In the genomic region with DNA sequence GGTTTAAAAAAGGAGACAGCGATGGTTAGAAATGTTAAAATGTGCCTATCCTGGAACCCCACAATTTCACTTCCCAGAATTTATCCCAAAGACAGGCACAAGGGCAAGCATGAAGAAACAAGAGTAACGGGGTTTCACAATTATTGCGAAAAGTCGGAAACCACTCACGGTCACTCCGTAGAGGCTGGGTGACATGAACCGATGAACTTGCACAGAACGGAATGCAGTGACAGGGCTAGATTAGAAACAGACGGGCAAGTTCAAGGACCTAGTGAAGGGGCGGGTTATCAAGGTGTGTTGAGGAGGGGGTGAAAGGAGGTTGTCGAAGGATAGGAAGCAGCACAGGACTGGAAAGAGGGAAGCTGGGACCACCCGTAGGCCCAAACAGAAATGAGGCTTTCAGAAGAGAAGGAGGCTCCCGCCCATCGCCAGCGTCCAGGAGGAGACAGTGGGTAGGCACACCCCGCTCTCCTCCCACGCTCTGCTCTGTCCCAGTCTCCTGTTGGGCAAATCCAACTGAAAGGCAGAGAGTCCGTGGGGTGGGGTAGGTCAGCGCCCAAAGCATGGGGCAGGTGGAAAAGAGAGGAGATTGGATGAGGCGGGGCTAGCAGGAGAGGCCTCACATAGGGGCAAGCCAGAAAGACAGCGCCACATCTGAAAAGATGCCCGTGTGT, we compare ENCODE assay signal across 35 cellular contexts. TPM values are rescaled to one million over a fixed set of nuclear protein-coding genes. Genes with fewer than 3 reads are reported as not detected.
A peak's percentile ranks its signal among the peaks of the same experiment; 100 is the strongest.
DNase-seq lines count a peak whose midpoint lies in the region; ATAC-seq and TF ChIP-seq lines count a peak whose summit lies in the region.
"Had no signal": no experiment of that assay in that cellular context is flagged by ENCODE, and none has a peak within 500 bp of the region (broad histone marks: within the 10 kb centered on the region; RNA-seq: fewer than 3 reads in every experiment).

No MANE protein-coding gene starts in this region.

- H3K4me3 ChIP-seq in left lung (no peak overlapping the region), upper lobe of left lung (no peak overlapping the region)
- H3K4me3 ChIP-seq: esophagus muscularis mucosa, heart right ventricle, MG63, skin epidermis had no signal

- no peaks in the 10 kb centered on the region for H3K9me3 ChIP-seq in left lung
- H3K9me3 ChIP-seq in upper lobe of left lung, result no peaks in the 10 kb centered on the region
- H3K9me3 ChIP-seq: esophagus muscularis mucosa, heart right ventricle, MG63 had no signal

- H3K27me3 Mint-ChIP-seq in activated CD4-positive, alpha-beta memory T cell treated with anti-CD3 and anti-CD28 coated beads for 36 hours, result peaks cover 10% of the 10 kb centered on the region

- ATAC-seq in left lung, result peak; percentile 10
- ATAC-seq in upper lobe of left lung (ENCODE audit: low FRiP score in 2 of 2), result peak in 1 of 2 donors; percentile 7
- no peak for ATAC-seq in GM21515 (IDR thresholded peaks at IDR 0.05; ENCODE audit: unreplicated experiment)
- ATAC-seq: activated CD4-positive, CD25-positive, alpha-beta regulatory T cell treated with anti-CD3 and anti-CD28 coated beads, Interleukin-2, amount 50 U/mL, for 24 hours; heart right ventricle; stimulated activated memory B cell treated with anti-CD40 and anti-IgM and Interleukin-4, amounts not matched to agents 10 μg/mL and 1 μg/mL and 100 μg/mL, for 72 hours had no signal

- peak in 2 of 4 donors; percentile 66 to 67 for TF ChIP-seq EP300 in upper lobe of left lung (IDR thresholded peaks at IDR 0.05)

- no peaks in the 10 kb centered on the region for H3K9me3 Mint-ChIP-seq in activated CD4-positive, alpha-beta memory T cell treated with anti-CD3 and anti-CD28 coated beads for 36 hours
- H3K9me3 Mint-ChIP-seq: CD4-positive, alpha-beta T cell; type B pancreatic cell had no signal

- DNase-seq in SIG-M5 treated with dmso at 0.1 percent for 504 hours (lab: John Stamatoyannopoulos, UW; ENCODE audit: unreplicated experiment), result peak; percentile 70
- DNase-seq in SIG-M5 (lab: John Stamatoyannopoulos, UW), result no peak
- DNase-seq in SKM-1 (lab: John Stamatoyannopoulos, UW; ENCODE audit: unreplicated experiment), result peak; percentile 4
- peak in 1 of 2 donors; percentile 43 for DNase-seq in left lung
- peak in 1 of 2 donors; percentile 34 for DNase-seq in upper lobe of left lung
- no peak for DNase-seq in activated CD4-positive, alpha-beta T cell treated with anti-CD3 and anti-CD28 coated beads for 1 hour
- DNase-seq in activated CD4-positive, alpha-beta memory T cell treated with anti-CD3 and anti-CD28 coated beads for 36 hours, result no peak
- DNase-seq: activated CD4-positive, alpha-beta T cell treated with anti-CD3 and anti-CD28 coated beads, Interleukin-2, amount 50 U/mL, for 48 hours; activated CD8-positive, alpha-beta memory T cell treated with anti-CD3 and anti-CD28 coated beads, Interleukin-2, amount 50 U/mL, for 4 hours; activated naive CD4-positive, alpha-beta T cell; CD4-positive, alpha-beta T cell; central memory CD4-positive, alpha-beta T cell; dermis blood vessel endothelial cell; DMS79 treated with DMSO at 0.1 percent for 48 hours; foreskin melanocyte; GDM1; heart right ventricle; KBM-7; kidney; MG63; NCI-H146; NCI-H446 treated with DMSO at 0.1 percent for 48 hours; NCI-H774; retina; RPMI8226; substantia nigra had no signal

- TF ChIP-seq CTCF in left lung (IDR thresholded peaks at IDR 0.05) (no peak), upper lobe of left lung (IDR thresholded peaks at IDR 0.05) (no peak)

- no peaks in the 10 kb centered on the region for H3K4me1 Mint-ChIP-seq in activated CD4-positive, alpha-beta memory T cell treated with anti-CD3 and anti-CD28 coated beads for 36 hours (ENCODE audit: low read depth)

- 60 to 71% methylated on average over 22 of the region's 22 CpGs for WGBS in upper lobe of left lung, 2 donors

- TF ChIP-seq POLR2A in upper lobe of left lung (IDR thresholded peaks at IDR 0.05), result no peak

- no peaks in the 10 kb centered on the region for H3K27me3 ChIP-seq in left lung
- no peaks in the 10 kb centered on the region for H3K27me3 ChIP-seq in upper lobe of left lung
- H3K27me3 ChIP-seq: MG63 had no signal

- CTCF ChIA-PET in activated CD4-positive, alpha-beta memory T cell treated with anti-CD3 and anti-CD28 coated beads for 36 hours (lab: Charles Lee), result no interaction called here

- POLR2A ChIA-PET in activated CD4-positive, alpha-beta memory T cell treated with anti-CD3 and anti-CD28 coated beads for 36 hours (lab: Charles Lee), result no interaction called here

- no peak overlapping the region for H3K27ac Mint-ChIP-seq in activated CD4-positive, alpha-beta memory T cell treated with anti-CD3 and anti-CD28 coated beads for 36 hours
- H3K27ac Mint-ChIP-seq: CD4-positive, alpha-beta T cell; stimulated activated memory B cell treated with anti-CD40 and anti-IgM and Interleukin-4, amounts not matched to agents 10 μg/mL and 1 μg/mL and 100 μg/mL, for 72 hours; type B pancreatic cell had no signal

- H3K36me3 Mint-ChIP-seq in activated CD4-positive, alpha-beta memory T cell treated with anti-CD3 and anti-CD28 coated beads for 36 hours, result no peaks in the 10 kb centered on the region
- H3K36me3 Mint-ChIP-seq: stimulated activated memory B cell treated with anti-CD40 and anti-IgM and Interleukin-4, amounts not matched to agents 10 μg/mL and 1 μg/mL and 100 μg/mL, for 72 hours; type B pancreatic cell had no signal

- H3K36me3 ChIP-seq in left lung, result no peaks in the 10 kb centered on the region
- H3K36me3 ChIP-seq in upper lobe of left lung, result no peaks in the 10 kb centered on the region
- H3K36me3 ChIP-seq: esophagus muscularis mucosa, heart right ventricle, MG63 had no signal

- peak overlapping the region in 1 of 2 donors; percentile 47 for H3K27ac ChIP-seq in left lung
- peak overlapping the region; percentile 48 to 72 (median 56) for H3K27ac ChIP-seq in upper lobe of left lung
- H3K27ac ChIP-seq: 22Rv1, esophagus muscularis mucosa, parathyroid adenoma, skin epidermis had no signal

- no peak overlapping the region for H3K4me3 Mint-ChIP-seq in activated CD4-positive, alpha-beta memory T cell treated with anti-CD3 and anti-CD28 coated beads for 36 hours
- H3K4me3 Mint-ChIP-seq: CD4-positive, alpha-beta T cell; stimulated activated memory B cell treated with anti-CD40 and anti-IgM and Interleukin-4, amounts not matched to agents 10 μg/mL and 1 μg/mL and 100 μg/mL, for 72 hours; type B pancreatic cell had no signal

- intact Hi-C loops in left lung (cut with DNase I), result no loop called here
- intact Hi-C loops in activated CD4-positive, alpha-beta memory T cell treated with anti-CD3 and anti-CD28 coated beads for 36 hours (cut with micrococcal nuclease), result no loop called here

- H3K4me1 ChIP-seq in left lung (peaks cover 0 to 17% of the 10 kb centered on the region in 2 donors), upper lobe of left lung (peaks cover 0 to 23% (median 12%) of the 10 kb centered on the region in 4 donors)
- H3K4me1 ChIP-seq: parathyroid adenoma had no signal

RNA-seq across cellular contexts. Expression of a gene that starts 47.4 kb away (rescaled TPM):
- total RNA-seq in left lung (under 1 TPM in 1 of 2 donors, not detected in 1; 0.06 TPM), upper lobe of left lung (under 1 TPM in 1 of 6 donors, not detected in 5; 0.24 TPM)
- total RNA-seq in activated CD4-positive, alpha-beta memory T cell treated with anti-CD3 and anti-CD28 coated beads for 36 hours, result under 1 TPM; 0.07 to 0.12 TPM
- total RNA-seq: CD4-positive, alpha-beta T cell; OCI-LY7 had no signal

Comparison
In these comparisons a context has a peak if more than half of its experiments do, and no peak if none do; other contexts are left out.
1. DNase-seq: peak in SIG-M5 treated with dmso at 0.1 percent for 504 hours (single experiment) and SKM-1 (single experiment); none in SIG-M5 (single experiment), activated CD4-positive, alpha-beta T cell treated with anti-CD3 and anti-CD28 coated beads for 1 hour (single experiment) and activated CD4-positive, alpha-beta memory T cell treated with anti-CD3 and anti-CD28 coated beads for 36 hours (single experiment).